Comparison of ENCODE assay signal across 29 cellular contexts in genomic region chr2:11622611-11623010, GRCh38. TPM values are rescaled to one million over a fixed set of nuclear protein-coding genes. Genes with fewer than 3 reads are reported as not detected.
"Had no signal": no experiment of that assay in that cellular context is flagged by ENCODE, and none has a peak within 500 bp of the region (broad histone marks: within the 10 kb centered on the region; RNA-seq: fewer than 3 reads in every experiment).

No MANE protein-coding gene starts in this region.

- H3K27me3 ChIP-seq: adrenal gland, brain microvascular endothelial cell, SJCRH30 had no signal

- FAIRE-seq: K562 had no signal

- H3K9me3 ChIP-seq: adrenal gland, SJCRH30 had no signal

- H3K4me3 ChIP-seq: adrenal gland, K562, SJCRH30, SK-N-MC had no signal

- H3K27ac Mint-ChIP-seq: activated CD4-positive, alpha-beta T cell treated with anti-CD3 and anti-CD28 coated beads, Interleukin-2, amount 10 ng/mL, durations not matched to agents 24 days and 14 days; activated CD8-positive, alpha-beta T cell treated with anti-CD3 and anti-CD28 coated beads for 36 hours; activated naive CD4-positive, alpha-beta T cell treated with anti-CD3 and anti-CD28 coated beads, Interleukin-2, amount 50 U/mL, for 24 hours; activated T-cell treated with anti-CD3 and anti-CD28 coated beads, Interleukin-2, amount 50 U/mL, for 72 hours; activated T-helper 17 cell treated with anti-CD3 and anti-CD28 coated beads, Interleukin-2, amount 50 U/mL, for 72 hours had no signal

- H3K4me1 ChIP-seq: adrenal gland, SJCRH30 had no signal

- H3K27ac ChIP-seq: adrenal gland, brain microvascular endothelial cell, SJCRH30, SK-N-MC had no signal

- H3K4me1 Mint-ChIP-seq: activated CD4-positive, alpha-beta T cell treated with anti-CD3 and anti-CD28 coated beads, Interleukin-2, amount 10 ng/mL, durations not matched to agents 24 days and 14 days; activated naive CD4-positive, alpha-beta T cell treated with anti-CD3 and anti-CD28 coated beads, Interleukin-2, amount 50 U/mL, for 24 hours; activated T-helper 17 cell treated with anti-CD3 and anti-CD28 coated beads, Interleukin-2, amount 50 U/mL, for 72 hours had no signal

- H3K4me3 Mint-ChIP-seq: activated CD4-positive, alpha-beta T cell treated with anti-CD3 and anti-CD28 coated beads, Interleukin-2, amount 10 ng/mL, durations not matched to agents 24 days and 14 days; activated CD8-positive, alpha-beta T cell treated with anti-CD3 and anti-CD28 coated beads for 36 hours; activated naive CD4-positive, alpha-beta T cell treated with anti-CD3 and anti-CD28 coated beads, Interleukin-2, amount 50 U/mL, for 24 hours; activated T-cell treated with anti-CD3 and anti-CD28 coated beads, Interleukin-2, amount 50 U/mL, for 72 hours; activated T-helper 17 cell treated with anti-CD3 and anti-CD28 coated beads, Interleukin-2, amount 50 U/mL, for 72 hours had no signal

- H3K9me3 Mint-ChIP-seq: activated CD4-positive, alpha-beta T cell treated with anti-CD3 and anti-CD28 coated beads, Interleukin-2, amount 10 ng/mL, durations not matched to agents 24 days and 14 days; activated naive CD4-positive, alpha-beta T cell treated with anti-CD3 and anti-CD28 coated beads, Interleukin-2, amount 50 U/mL, for 24 hours had no signal

- H3K36me3 ChIP-seq: adrenal gland, brain microvascular endothelial cell, SJCRH30 had no signal

- ATAC-seq: activated CD8-positive, alpha-beta T cell treated with anti-CD3 and anti-CD28 coated beads for 36 hours; activated T-cell treated with anti-CD3 and anti-CD28 coated beads, Interleukin-2, amount 50 U/mL, for 72 hours; activated T-helper 17 cell treated with anti-CD3 and anti-CD28 coated beads, Interleukin-2, amount 50 U/mL, for 72 hours; K562; Panc1 had no signal

- DNase-seq: activated CD4-positive, alpha-beta T cell treated with anti-CD3 and anti-CD28 coated beads, Interleukin-2, amount 10 ng/mL, durations not matched to agents 24 days and 14 days; activated CD4-positive, alpha-beta T cell treated with anti-CD3 and anti-CD28 coated beads, Interleukin-2, amount 50 U/mL, for 4 hours; activated CD8-positive, alpha-beta T cell treated with anti-CD3 and anti-CD28 coated beads for 36 hours; activated gamma-delta T cell; activated naive CD4-positive, alpha-beta T cell treated with Interleukin-2 at 50 U/mL for 16 hours; activated T-cell treated with anti-CD3 and anti-CD28 coated beads, Interleukin-2, amount 50 U/mL, for 1 hour; activated T-cell treated with anti-CD3 and anti-CD28 coated beads, Interleukin-2, amount 50 U/mL, for 72 hours; adrenal gland; anterior cingulate cortex; brain microvascular endothelial cell; NCI-H1105; NCI-H1417 treated with DMSO at 0.1 percent for 48 hours; NCI-H187 treated with DMSO at 0.1 percent for 48 hours; NCI-H2081; NCI-H2171 treated with DMSO at 0.1 percent for 48 hours; NCI-H2227 treated with DMSO at 0.1 percent for 48 hours; NCI-H446 treated with DMSO at 0.1 percent for 48 hours; NCI-H524 treated with DMSO at 0.1 percent for 48 hours; SHP77; SJCRH30; T1000 had no signal

- H3K27me3 Mint-ChIP-seq: activated CD4-positive, alpha-beta T cell treated with anti-CD3 and anti-CD28 coated beads, Interleukin-2, amount 10 ng/mL, durations not matched to agents 24 days and 14 days; activated CD8-positive, alpha-beta T cell treated with anti-CD3 and anti-CD28 coated beads for 36 hours; activated naive CD4-positive, alpha-beta T cell treated with anti-CD3 and anti-CD28 coated beads, Interleukin-2, amount 50 U/mL, for 24 hours had no signal

RNA-seq across cellular contexts. Expression of gene NTSR2, which starts 47.4 kb away (rescaled TPM):
- total RNA-seq: activated CD4-positive, alpha-beta T cell treated with anti-CD3 and anti-CD28 coated beads, Interleukin-2, amount 10 ng/mL, durations not matched to agents 24 days and 14 days; activated CD8-positive, alpha-beta memory T cell treated with anti-CD3 and anti-CD28 coated beads for 36 hours; activated CD8-positive, alpha-beta T cell treated with anti-CD3 and anti-CD28 coated beads for 36 hours; activated T-cell treated with anti-CD3 and anti-CD28 coated beads, Interleukin-2, amount 50 U/mL, for 72 hours; activated T-helper 17 cell treated with anti-CD3 and anti-CD28 coated beads, Interleukin-2, amount 50 U/mL, for 72 hours; K562; SJCRH30; T-helper 1 cell treated with Interleukin-12 subunit alpha and Interleukin-12 subunit beta and Interleukin-4 antibody, amounts not matched to agents 30 ng/mL and 1 ng/mL, for 36 hours; T-helper 2 cell treated with Interferon-gamma antibody and Interleukin-4, amounts not matched to agents 100 ng/mL and 5 ng/mL, for 36 hours had no signal
- polyA plus RNA-seq: K562 had no signal
